Comparison of ENCODE assay signal across 16 cellular contexts in the genomic region with DNA sequence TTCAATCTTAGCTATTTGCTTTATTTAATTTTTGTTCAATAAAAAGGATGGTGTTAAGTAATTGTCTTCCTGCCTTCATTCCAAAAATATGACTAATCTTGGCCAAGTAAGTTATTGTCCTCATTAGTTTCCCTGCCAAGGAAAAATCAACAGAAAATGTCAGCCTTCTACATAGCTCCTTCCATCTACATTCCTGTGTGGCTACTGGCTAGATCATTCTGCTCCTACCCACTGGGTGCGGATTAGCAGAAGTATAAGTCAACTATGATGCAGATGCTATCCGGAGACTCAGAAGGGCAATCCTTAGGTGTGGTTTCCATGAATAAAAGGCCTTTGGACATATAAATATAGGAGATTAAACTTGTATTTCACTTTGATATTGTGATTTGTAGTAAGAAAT.
DNase-seq lines count a peak whose midpoint lies in the region; ATAC-seq and TF ChIP-seq lines count a peak whose summit lies in the region.
"Had no signal": no experiment of that assay in that cellular context is flagged by ENCODE, and none has a peak within 500 bp of the region (broad histone marks: within the 10 kb centered on the region; RNA-seq: fewer than 3 reads in every experiment).

No MANE protein-coding gene starts in this region.

- H3K79me2 ChIP-seq in ACC112 (ENCODE audit: control insufficient read depth, insufficient read depth, low read length, unreplicated experiment) = peaks cover 3% of the 10 kb centered on the region

- H3K36me3 ChIP-seq in ACC112 (ENCODE audit: insufficient read depth, low read length) = no peaks in the 10 kb centered on the region
- H3K36me3 ChIP-seq in body of pancreas (replicated peaks in 1 of 2; ENCODE audit: insufficient read depth in 1 of 2, low read depth in 2 of 2) = no peaks in the 10 kb centered on the region
- H3K36me3 ChIP-seq: BLaER1 had no signal

- H3K4me1 Mint-ChIP-seq in activated CD8-positive, alpha-beta T cell treated with anti-CD3 and anti-CD28 coated beads, Interleukin-2, amount 10 ng/mL, durations not matched to agents 7 days and 5 days (ENCODE audit: low read depth) = no peaks in the 10 kb centered on the region
- H3K4me1 Mint-ChIP-seq: nephron progenitor cell had no signal

- H3K27me3 ChIP-seq in ACC112 (ENCODE audit: insufficient read depth, low read length) (no peaks in the 10 kb centered on the region), body of pancreas (no peaks in the 10 kb centered on the region), right cardiac atrium (ENCODE audit: control insufficient read depth, insufficient read depth) (no peaks in the 10 kb centered on the region)
- H3K27me3 ChIP-seq: BLaER1 had no signal

- TF ChIP-seq CTCF in body of pancreas (IDR thresholded peaks at IDR 0.05) = no peak

- H3K4me1 ChIP-seq in ACC112 (ENCODE audit: control insufficient read depth, insufficient read depth, low read length, unreplicated experiment) = peaks cover 13% of the 10 kb centered on the region
- H3K4me1 ChIP-seq in body of pancreas = no peaks in the 10 kb centered on the region
- H3K4me1 ChIP-seq in right cardiac atrium (ENCODE audit: control insufficient read depth, insufficient read depth, low read length) = peaks cover 4% of the 10 kb centered on the region
- H3K4me1 ChIP-seq: BLaER1 had no signal

- H3K27ac ChIP-seq in ACC112 (ENCODE audit: low read depth, low read length) (peak overlapping the region; percentile 44), body of pancreas (no peak overlapping the region), right cardiac atrium (ENCODE audit: low read length) (no peak overlapping the region)
- H3K27ac ChIP-seq: BLaER1 had no signal

- POLR2A ChIA-PET in activated CD8-positive, alpha-beta T cell treated with anti-CD3 and anti-CD28 coated beads, Interleukin-2, amount 10 ng/mL, durations not matched to agents 7 days and 5 days (lab: Charles Lee) = no interaction called here

- intact Hi-C loops in body of pancreas (cut with DNase I) = no loop called here
- intact Hi-C loops in right cardiac atrium (cut with DNase I) = no loop called here

- CTCF ChIA-PET in activated CD8-positive, alpha-beta T cell treated with anti-CD3 and anti-CD28 coated beads, Interleukin-2, amount 10 ng/mL, durations not matched to agents 7 days and 5 days (lab: Charles Lee) = no interaction called here

- DNase-seq in HT1080 (ENCODE audit: low read depth) (peak; percentile 59), body of pancreas (no peak), right cardiac atrium (no peak), HK-2 (ENCODE audit: unreplicated experiment) (no peak)
- DNase-seq in activated CD8-positive, alpha-beta T cell treated with anti-CD3 and anti-CD28 coated beads, Interleukin-2, amount 10 ng/mL, durations not matched to agents 7 days and 5 days = no peak
- DNase-seq: activated CD4-positive, alpha-beta T cell treated with anti-CD3 and anti-CD28 coated beads for 4 hours; activated effector memory CD4-positive, alpha-beta T cell treated with Interleukin-2 at 50 U/mL for 16 hours; cortex of kidney; NCI-H1092; NCI-H526 treated with DMSO at 0.1 percent for 48 hours; nephron progenitor cell; stimulated activated CD4-positive, alpha-beta T cell treated with anti-CD3 and anti-CD28 coated beads, Interleukin-4, amount 100 ng/mL, for 1 hour had no signal

- H3K27ac Mint-ChIP-seq in activated CD8-positive, alpha-beta T cell treated with anti-CD3 and anti-CD28 coated beads, Interleukin-2, amount 10 ng/mL, durations not matched to agents 7 days and 5 days = no peak overlapping the region
- H3K27ac Mint-ChIP-seq: nephron progenitor cell had no signal

- 78 to 86% methylated on average over 2 of the region's 2 CpGs for WGBS in body of pancreas, 2 donors
- WGBS in right cardiac atrium = 50% methylated on average over 2 of the region's 2 CpGs

- ATAC-seq in body of pancreas (peak; percentile 35), right cardiac atrium (peak; percentile 51 to 59), GM18867 (IDR thresholded peaks at IDR 0.05; ENCODE audit: unreplicated experiment) (no peak), HG03039 (IDR thresholded peaks at IDR 0.05; ENCODE audit: unreplicated experiment) (no peak)
- ATAC-seq in activated CD8-positive, alpha-beta T cell treated with anti-CD3 and anti-CD28 coated beads, Interleukin-2, amount 10 ng/mL, durations not matched to agents 7 days and 5 days = no peak

- H2AFZ ChIP-seq in ACC112 (ENCODE audit: low read length, unreplicated experiment) = no peak overlapping the region

- no peaks in the 10 kb centered on the region for H3K27me3 Mint-ChIP-seq in activated CD8-positive, alpha-beta T cell treated with anti-CD3 and anti-CD28 coated beads, Interleukin-2, amount 10 ng/mL, durations not matched to agents 7 days and 5 days (ENCODE audit: low read depth)

- no peak for TF ChIP-seq POLR2A in body of pancreas (IDR thresholded peaks at IDR 0.05)

- H3K4me3 ChIP-seq in ACC112 (ENCODE audit: low read depth, low read length) (no peak overlapping the region), body of pancreas (no peak overlapping the region), right cardiac atrium (ENCODE audit: low read length) (no peak overlapping the region)
- H3K4me3 ChIP-seq: BLaER1 had no signal

- no peaks in the 10 kb centered on the region for H3K9me3 Mint-ChIP-seq in activated CD8-positive, alpha-beta T cell treated with anti-CD3 and anti-CD28 coated beads, Interleukin-2, amount 10 ng/mL, durations not matched to agents 7 days and 5 days (ENCODE audit: insufficient read depth)

- no peaks in the 10 kb centered on the region for H3K9me3 ChIP-seq in body of pancreas
- no peaks in the 10 kb centered on the region for H3K9me3 ChIP-seq in right cardiac atrium (ENCODE audit: control insufficient read depth, low read length)

- H3K36me3 Mint-ChIP-seq in activated CD8-positive, alpha-beta T cell treated with anti-CD3 and anti-CD28 coated beads, Interleukin-2, amount 10 ng/mL, durations not matched to agents 7 days and 5 days (ENCODE audit: low read depth) = no peaks in the 10 kb centered on the region

- H3K4me3 Mint-ChIP-seq in activated CD8-positive, alpha-beta T cell treated with anti-CD3 and anti-CD28 coated beads, Interleukin-2, amount 10 ng/mL, durations not matched to agents 7 days and 5 days = no peak overlapping the region
- H3K4me3 Mint-ChIP-seq: nephron progenitor cell had no signal

Comparison
In these comparisons a context has a peak if more than half of its experiments do, and no peak if none do; other contexts are left out.
1. ATAC-seq: peak in body of pancreas (single experiment) and right cardiac atrium (2 of 2); none in activated CD8-positive, alpha-beta T cell treated with anti-CD3 and anti-CD28 coated beads, Interleukin-2, amount 10 ng/mL, durations not matched to agents 7 days and 5 days (single experiment), GM18867 (single experiment) and HG03039 (single experiment).